In genomic region chr16:57576429-57576870, GRCh38 we compare ENCODE assay signal across 8 cellular contexts. TPM values are rescaled to one million over a fixed set of nuclear protein-coding genes. Genes with fewer than 3 reads are reported as not detected.
DNase-seq lines count a peak whose midpoint lies in the region; ATAC-seq, FAIRE-seq and TF ChIP-seq lines count a peak whose summit lies in the region.

No MANE protein-coding gene starts in this region.

- no peak overlapping the region for H3K27ac ChIP-seq in right lobe of liver

- FAIRE-seq in GM12891 (lab: Jason Lieb, UNC): peak; percentile 97

- TF ChIP-seq CTCF in right lobe of liver (IDR thresholded peaks at IDR 0.05): peak; percentile 87 to 91 (median 89)

- ATAC-seq in HG02981 (IDR thresholded peaks at IDR 0.05; ENCODE audit: unreplicated experiment) (peak; percentile 63), right lobe of liver (peak; percentile 82 to 93 (median 90)), HG02763 (IDR thresholded peaks at IDR 0.05; ENCODE audit: unreplicated experiment) (no peak)

- H3K4me3 ChIP-seq in right lobe of liver: no peak overlapping the region

- TF ChIP-seq POLR2A in GM12891 (IDR thresholded peaks at IDR 0.05; ENCODE audit: low read depth, low read length) (peak; percentile 41; the same call in 1 of the 2 replicates), right lobe of liver (IDR thresholded peaks at IDR 0.05) (no peak)

- intact Hi-C loops in right lobe of liver (cut with DNase I): loop anchor here (5.0 to 10.0 kb wide), 3 partner anchors 71 to 146 kb away; no protein-coding TSS in a partner anchor

- H3K4me1 ChIP-seq in right lobe of liver: no peaks in the 10 kb centered on the region

- DNase-seq in GM12891 (ENCODE audit: insufficient read length, low spot score) (peak; percentile 64), NCI-H510A (lab: John Stamatoyannopoulos, UW) (peak; percentile 13), cerebellum (ENCODE audit: low spot score) (peak; percentile 63), right lobe of liver (peak; percentile 72 to 74 (median 73))
- DNase-seq in activated CD4-positive, alpha-beta T cell treated with anti-CD3 and anti-CD28 coated beads for 24 hours (ENCODE audit: low read depth in 2 of 2): peak; percentile 78 to 84
- DNase-seq in stimulated activated CD4-positive, alpha-beta T cell treated with anti-CD3 and anti-CD28 coated beads, TNF-alpha, amount 100 ng/mL, for 4 hours (ENCODE audit: low read depth in 3 of 3): peak; percentile 60 to 68 (median 68)

- no peaks in the 10 kb centered on the region for H3K9me3 ChIP-seq in right lobe of liver

- no peaks in the 10 kb centered on the region for H3K27me3 ChIP-seq in right lobe of liver

- no peaks in the 10 kb centered on the region for H3K36me3 ChIP-seq in right lobe of liver

- WGBS in right lobe of liver (ENCODE audit: insufficient coverage, low coverage, low lambda C conversion rate, missing lambda C conversion rate): 4% methylated on average over 12 of the region's 16 CpGs

TF ChIP-seq in GM12891, 5 proteins besides CTCF, POLR2A, EP300 and RAD21:
- TF ChIP-seq SPI1 (IDR thresholded peaks at IDR 0.05; ENCODE audit: low read depth, low read length) (no peak), POLR2AphosphoS5 (IDR thresholded peaks at IDR 0.05; ENCODE audit: low read depth, low read length) (peak; percentile 54; the same call in 1 of the 2 replicates)

RNA-seq across cellular contexts. Expression of gene ADGRG5, which starts 34.0 kb away (rescaled TPM):
- 58.0 TPM for polyA plus RNA-seq in GM12891 (2012; ENCODE audit: low read depth, missing spikeins)
- total RNA-seq in cerebellum (0.91 TPM), right lobe of liver (under 1 TPM in 4 of 6 experiments, not detected in 2; 0.09 to 0.54 (median 0.18) TPM)

RNA-seq across cellular contexts. Expression of gene CCDC102A, which starts 40.1 kb away (rescaled TPM):
- polyA plus RNA-seq in GM12891 (2012; ENCODE audit: low read depth, missing spikeins): 7.6 TPM
- total RNA-seq in cerebellum: 1.9 TPM
- 1 to 10 TPM in 5 of 6 experiments, under 1 TPM in 1; 0.97 to 1.9 (median 1.2) TPM for total RNA-seq in right lobe of liver

RNA-seq across cellular contexts. Expression of gene ADGRG1, which starts 52.0 kb away (rescaled TPM):
- 1.1 TPM for polyA plus RNA-seq in GM12891 (2012; ENCODE audit: low read depth, missing spikeins)
- 109 TPM for total RNA-seq in cerebellum
- 1 to 10 TPM; 1.8 to 4.2 (median 3.4) TPM for total RNA-seq in right lobe of liver

Comparison
In these comparisons a context has a peak if more than half of its experiments do, and no peak if none do; other contexts are left out.
1. DNase-seq: peak in every context shown above with its lines; median percentile 81 in activated CD4-positive, alpha-beta T cell treated with anti-CD3 and anti-CD28 coated beads for 24 hours; 73 in right lobe of liver; 68 in stimulated activated CD4-positive, alpha-beta T cell treated with anti-CD3 and anti-CD28 coated beads, TNF-alpha, amount 100 ng/mL, for 4 hours; 64 in GM12891; 63 in cerebellum; 13 in NCI-H510A.
2. RNA of gene ADGRG1, which starts 52.0 kb away (total RNA-seq): 109 TPM in cerebellum (single experiment); 1.8 to 4.2 TPM in right lobe of liver; every median in the first group is over 10 times any median in the second.